Comparison of ENCODE assay signal across 18 cellular contexts in genomic region chr22:24200616-24201212, GRCh38. TPM values are rescaled to one million over a fixed set of nuclear protein-coding genes. Genes with fewer than 3 reads are reported as not detected.
A peak's percentile ranks its signal among the peaks of the same experiment; 100 is the strongest.
DNase-seq lines count a peak whose midpoint lies in the region; FAIRE-seq and TF ChIP-seq lines count a peak whose summit lies in the region.
"Had no signal": no experiment of that assay in that cellular context is flagged by ENCODE, and none has a peak within 500 bp of the region (broad histone marks: within the 10 kb centered on the region; RNA-seq: fewer than 3 reads in every experiment).

No MANE protein-coding gene starts in this region.

- H3K9me2 ChIP-seq in hepatocyte (replicated peaks; ENCODE audit: insufficient read depth): no peaks in the 10 kb centered on the region

- H3K9me3 ChIP-seq in neutrophil (no peaks in the 10 kb centered on the region), hepatocyte (ENCODE audit: low read depth) (no peaks in the 10 kb centered on the region), A673 (ENCODE audit: low read depth, low read length, poor library complexity, severe bottlenecking) (no peaks in the 10 kb centered on the region)
- H3K9me3 ChIP-seq: lower lobe of right lung, pancreas had no signal

- intact Hi-C loops in Calu3 (cut with micrococcal nuclease; ENCODE audit: unreplicated experiment) (loop anchor here (5.0 kb wide), 1 partner anchor 47 kb away; the partner anchor contains the start of gene GGT5), A673 (cut with micrococcal nuclease; ENCODE audit: unreplicated experiment) (no loop called here)

- POLR2A ChIA-PET in A673 (lab: Charles Lee; ENCODE audit: low non-redundant PET): no interaction called here

- DNase-seq in Calu3: peak; percentile 73
- DNase-seq in RCC 7860 (ENCODE audit: low spot score): peak; percentile 67
- peak; percentile 75 for DNase-seq in epithelial cell of esophagus (ENCODE audit: low read depth)
- no peak for DNase-seq in COLO668 (lab: John Stamatoyannopoulos, UW; ENCODE audit: unreplicated experiment)
- DNase-seq in SIG-M5 (lab: John Stamatoyannopoulos, UW): no peak
- DNase-seq in hepatocyte (ENCODE audit: low spot score): no peak
- no peak for DNase-seq in A673 (ENCODE audit: low spot score)
- DNase-seq: activated CD8-positive, alpha-beta memory T cell treated with anti-CD3 and anti-CD28 coated beads, Interleukin-2, amount 10 ng/mL, durations not matched to agents 7 days and 5 days; activated naive CD8-positive, alpha-beta T cell treated with anti-CD3 and anti-CD28 coated beads, Interleukin-2, amount 50 U/mL, for 24 hours; CD4-positive, CD25-positive, alpha-beta regulatory T cell; effector memory CD8-positive, alpha-beta T cell; lower lobe of right lung; NCI-H446 treated with DMSO at 0.1 percent for 48 hours; pancreas; stimulated activated CD4-positive, alpha-beta T cell treated with anti-CD3 and anti-CD28 coated beads, Interleukin-1b, Interleukin-23, amount 100 ng/mL, for 48 hours; stimulated activated naive B cell treated with anti-CD40 and anti-IgM and Interleukin-4, amounts not matched to agents 10 μg/mL and 1 μg/mL and 100 μg/mL, for 72 hours had no signal

- no peaks in the 10 kb centered on the region for H3K79me2 ChIP-seq in hepatocyte

- H3K36me3 ChIP-seq in neutrophil: no peaks in the 10 kb centered on the region
- no peaks in the 10 kb centered on the region for H3K36me3 ChIP-seq in hepatocyte (replicated peaks; ENCODE audit: insufficient read depth, low read depth)
- no peaks in the 10 kb centered on the region for H3K36me3 ChIP-seq in A673 (ENCODE audit: insufficient read depth, low read length, poor library complexity, severe bottlenecking)
- H3K36me3 ChIP-seq: lower lobe of right lung, pancreas had no signal

- H3K4me1 Mint-ChIP-seq in Calu3 (ENCODE audit: low read depth, unreplicated experiment): peaks cover 48% of the 10 kb centered on the region

- peaks cover 28% of the 10 kb centered on the region for H3K36me3 Mint-ChIP-seq in Calu3 (ENCODE audit: insufficient read depth, unreplicated experiment)
- H3K36me3 Mint-ChIP-seq: CD4-positive, CD25-positive, alpha-beta regulatory T cell; stimulated activated naive B cell treated with anti-CD40 and anti-IgM and Interleukin-4, amounts not matched to agents 10 μg/mL and 1 μg/mL and 100 μg/mL, for 72 hours had no signal

- no peak for TF ChIP-seq CTCF in Calu3 (IDR thresholded peaks at IDR 0.05; ENCODE audit: unreplicated experiment)
- TF ChIP-seq CTCF in epithelial cell of esophagus (IDR thresholded peaks at IDR 0.05; ENCODE audit: insufficient read depth, low read depth, low read length, missing control alignments): no peak
- no peak for TF ChIP-seq CTCF in neutrophil (IDR thresholded peaks at IDR 0.05)
- TF ChIP-seq CTCF in hepatocyte (IDR thresholded peaks at IDR 0.05; ENCODE audit: poor library complexity): no peak
- no peak for TF ChIP-seq CTCF in A673 (conservative IDR thresholded peaks at IDR 0.05; ENCODE audit: low read depth, low read length)

- peak overlapping the region; percentile 98 for H3K27ac Mint-ChIP-seq in Calu3 (ENCODE audit: unreplicated experiment)
- H3K27ac Mint-ChIP-seq: activated CD8-positive, alpha-beta memory T cell treated with anti-CD3 and anti-CD28 coated beads, Interleukin-2, amount 10 ng/mL, durations not matched to agents 7 days and 5 days; activated naive CD8-positive, alpha-beta T cell treated with anti-CD3 and anti-CD28 coated beads, Interleukin-2, amount 50 U/mL, for 24 hours; CD4-positive, CD25-positive, alpha-beta regulatory T cell; effector memory CD8-positive, alpha-beta T cell; stimulated activated naive B cell treated with anti-CD40 and anti-IgM and Interleukin-4, amounts not matched to agents 10 μg/mL and 1 μg/mL and 100 μg/mL, for 72 hours had no signal

- BruUV-seq in Calu3 (replicated peaks; lab: Mats Ljungman, UMichigan) (no TSS peak), A673 (replicated peaks; lab: Mats Ljungman, UMichigan) (no TSS peak)

- H4K20me1 ChIP-seq in hepatocyte (ENCODE audit: insufficient read depth, poor library complexity, severe bottlenecking): no peaks in the 10 kb centered on the region

- CTCF ChIA-PET in Calu3 (lab: Charles Lee): interaction anchor here (1.1 to 1.3 kb wide), 3 partner anchors 11 to 47 kb away, joined by 3 to 6 read pairs (median 5); no protein-coding TSS in a partner anchor
- CTCF ChIA-PET in A673 (lab: Charles Lee): no interaction called here

- H3K27me3 ChIP-seq in neutrophil (no peaks in the 10 kb centered on the region), hepatocyte (no peaks in the 10 kb centered on the region), A673 (replicated peaks; ENCODE audit: insufficient read depth, low read depth, low read length, poor library complexity) (no peaks in the 10 kb centered on the region)
- H3K27me3 ChIP-seq: pancreas had no signal

- no peaks in the 10 kb centered on the region for H3K27me3 Mint-ChIP-seq in Calu3 (ENCODE audit: unreplicated experiment)
- H3K27me3 Mint-ChIP-seq: activated naive CD8-positive, alpha-beta T cell treated with anti-CD3 and anti-CD28 coated beads, Interleukin-2, amount 50 U/mL, for 24 hours had no signal

- no peak overlapping the region for H3K4me2 ChIP-seq in hepatocyte

- H3K27ac ChIP-seq in neutrophil: peak overlapping the region; percentile 8
- H3K27ac ChIP-seq in hepatocyte: no peak overlapping the region
- no peak overlapping the region for H3K27ac ChIP-seq in A673 (ENCODE audit: low read depth, low read length, poor library complexity, severe bottlenecking)
- H3K27ac ChIP-seq: HL-60, lower lobe of right lung, pancreas had no signal

- peak; percentile 52 for FAIRE-seq in RCC 7860 (lab: Jason Lieb, UNC)
- FAIRE-seq: pancreas had no signal

- H3K4me3 ChIP-seq in epithelial cell of esophagus (ENCODE audit: low read length): no peak overlapping the region
- no peak overlapping the region for H3K4me3 ChIP-seq in neutrophil (ENCODE audit: low read depth in 1 of 2, low read length in 1 of 2)
- no peak overlapping the region for H3K4me3 ChIP-seq in hepatocyte
- no peak overlapping the region for H3K4me3 ChIP-seq in A673 (ENCODE audit: low read depth, low read length, poor library complexity, severe bottlenecking)
- H3K4me3 ChIP-seq: lower lobe of right lung, pancreas had no signal

- no peak overlapping the region for H3K4me3 Mint-ChIP-seq in Calu3 (ENCODE audit: low read depth, unreplicated experiment)
- H3K4me3 Mint-ChIP-seq: activated CD8-positive, alpha-beta memory T cell treated with anti-CD3 and anti-CD28 coated beads, Interleukin-2, amount 10 ng/mL, durations not matched to agents 7 days and 5 days; activated naive CD8-positive, alpha-beta T cell treated with anti-CD3 and anti-CD28 coated beads, Interleukin-2, amount 50 U/mL, for 24 hours; CD4-positive, CD25-positive, alpha-beta regulatory T cell; effector memory CD8-positive, alpha-beta T cell; stimulated activated naive B cell treated with anti-CD40 and anti-IgM and Interleukin-4, amounts not matched to agents 10 μg/mL and 1 μg/mL and 100 μg/mL, for 72 hours had no signal

- no peak overlapping the region for H2AFZ ChIP-seq in hepatocyte

- H3K4me1 ChIP-seq in neutrophil (ENCODE audit: control insufficient read depth in 1 of 2, insufficient read depth in 1 of 2, low read depth in 1 of 2, low read length in 1 of 2) (peaks cover 18 to 27% of the 10 kb centered on the region in 2 experiments), hepatocyte (ENCODE audit: insufficient read depth) (peaks cover 8% of the 10 kb centered on the region), A673 (ENCODE audit: insufficient read depth, low read length, poor library complexity, severe bottlenecking) (no peaks in the 10 kb centered on the region)

- WGBS in hepatocyte (ENCODE audit: low lambda C conversion rate, missing lambda C conversion rate): 82% methylated on average over 7 of the region's 7 CpGs

- no peaks in the 10 kb centered on the region for H3K9me3 Mint-ChIP-seq in Calu3 (ENCODE audit: low read depth, unreplicated experiment)
- H3K9me3 Mint-ChIP-seq: activated naive CD8-positive, alpha-beta T cell treated with anti-CD3 and anti-CD28 coated beads, Interleukin-2, amount 50 U/mL, for 24 hours; CD4-positive, CD25-positive, alpha-beta regulatory T cell; effector memory CD8-positive, alpha-beta T cell had no signal

RNA-seq across cellular contexts. Expression of gene SUSD2, which starts 19.4 kb away (rescaled TPM):
- total RNA-seq in Calu3 (2022): 2.5 and 3.1 TPM in 2 replicates
- total RNA-seq in hepatocyte: 6.1 and 9.7 TPM in 2 replicates
- polyA plus RNA-seq in hepatocyte: 6.9 and 10.8 TPM in 2 replicates
- total RNA-seq in A673 (2021): 0.94 and 1.3 TPM in 2 replicates

RNA-seq across cellular contexts. Expression of gene GGT5, which starts 44.2 kb away (rescaled TPM):
- 0.28 and 0.64 TPM in 2 replicates for total RNA-seq in Calu3 (2022)
- 5.8 and 9.8 TPM in 2 replicates for total RNA-seq in hepatocyte
- polyA plus RNA-seq in hepatocyte: 47.4 and 56.5 TPM in 2 replicates
- total RNA-seq in A673 (2021): not detected in 2 replicates
- total RNA-seq: CD4-positive, CD25-positive, alpha-beta regulatory T cell had no signal
- polyA plus RNA-seq: CD4-positive, CD25-positive, alpha-beta regulatory T cell had no signal

Comparison
In these comparisons a context has a peak if more than half of its experiments do, and no peak if none do; other contexts are left out.
1. DNase-seq: peak in Calu3 (single experiment), RCC 7860 (single experiment) and epithelial cell of esophagus (single experiment); none in COLO668 (single experiment), SIG-M5 (single experiment), hepatocyte (single experiment) and A673 (single experiment).